In the genomic region with DNA sequence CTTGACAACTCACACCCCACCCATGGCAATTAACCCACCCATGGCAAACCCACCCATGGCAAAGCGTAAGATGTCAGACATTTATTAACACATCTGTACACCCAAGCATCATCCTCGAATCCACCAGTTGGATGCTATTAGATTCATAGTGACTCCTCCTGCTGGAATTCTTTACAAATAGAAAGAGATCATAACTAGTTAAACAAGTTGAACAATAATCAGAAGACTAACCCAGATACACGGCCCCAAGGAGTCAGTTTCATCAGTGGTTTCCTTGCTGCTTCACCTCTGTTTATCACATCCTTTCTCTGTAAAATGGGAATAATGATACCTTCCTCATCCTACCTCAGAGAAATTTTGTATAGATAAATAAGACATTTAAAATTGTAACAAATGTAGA, we compare ENCODE assay signal across 26 cellular contexts. TPM values are rescaled to one million over a fixed set of nuclear protein-coding genes. Genes with fewer than 3 reads are reported as not detected.
A peak's percentile ranks its signal among the peaks of the same experiment; 100 is the strongest.
DNase-seq lines count a peak whose midpoint lies in the region; ATAC-seq, FAIRE-seq and TF ChIP-seq lines count a peak whose summit lies in the region.
"Had no signal": no experiment of that assay in that cellular context is flagged by ENCODE, and none has a peak within 500 bp of the region (broad histone marks: within the 10 kb centered on the region; RNA-seq: fewer than 3 reads in every experiment).

No MANE protein-coding gene starts in this region.

- no peak for FAIRE-seq in bronchial epithelial cell (lab: Jason Lieb, UNC)
- FAIRE-seq: G401.6, GM19239 had no signal

- TF ChIP-seq CTCF in PC-9 (conservative IDR thresholded peaks at IDR 0.05) (no peak), bronchial epithelial cell (IDR thresholded peaks at IDR 0.05; ENCODE audit: insufficient read depth, low read length, severe bottlenecking) (no peak)

- no peaks in the 10 kb centered on the region for H3K9me3 ChIP-seq in PC-9 (ENCODE audit: insufficient read depth, low read depth)
- H3K9me3 ChIP-seq in naive thymus-derived CD4-positive, alpha-beta T cell (ENCODE audit: control insufficient read depth in 2 of 3, low read length in 3 of 3), result no peaks in the 10 kb centered on the region
- H3K9me3 ChIP-seq: BE2C, Caco-2 had no signal

- no peak for DNase-seq in activated CD4-positive, alpha-beta T cell treated with anti-CD3 and anti-CD28 coated beads for 36 hours
- no peak for DNase-seq in activated CD4-positive, alpha-beta T cell treated with anti-CD3 and anti-CD28 coated beads for 1 hour
- DNase-seq in PC-9 (peak in 1 of 2 experiments; percentile 70), bronchial epithelial cell (ENCODE audit: low read depth) (peak; percentile 40)
- DNase-seq in naive thymus-derived CD4-positive, alpha-beta T cell, result no peak
- DNase-seq in activated CD4-positive, CD25-positive, alpha-beta regulatory T cell (lab: John Stamatoyannopoulos, UW), result no peak
- DNase-seq: 8988T; BE2C; Caco-2; CD4-positive, CD25-positive, alpha-beta regulatory T cell; HCEC 1CT; KBM-7; MV-4-11; NCI-H1417; NCI-H187; NCI-H2107; NCI-H510A; NCI-H774; OCI-M1; RPMI8226; SHP77 treated with DMSO at 0.1 percent for 48 hours had no signal

- no peak overlapping the region for H3K4me3 Mint-ChIP-seq in activated CD4-positive, alpha-beta T cell treated with anti-CD3 and anti-CD28 coated beads for 36 hours
- no peak overlapping the region for H3K4me3 Mint-ChIP-seq in naive thymus-derived CD4-positive, alpha-beta T cell
- H3K4me3 Mint-ChIP-seq: GM23338 had no signal

- H3K4me3 ChIP-seq in PC-9 (no peak overlapping the region), bronchial epithelial cell (ENCODE audit: low read depth, low read length) (no peak overlapping the region)
- no peak overlapping the region for H3K4me3 ChIP-seq in naive thymus-derived CD4-positive, alpha-beta T cell (ENCODE audit: low read length)
- H3K4me3 ChIP-seq: GM23338 had no signal

- H3K9me3 Mint-ChIP-seq in activated CD4-positive, alpha-beta T cell treated with anti-CD3 and anti-CD28 coated beads for 36 hours (ENCODE audit: low read depth), result no peaks in the 10 kb centered on the region
- H3K9me3 Mint-ChIP-seq in naive thymus-derived CD4-positive, alpha-beta T cell, result no peaks in the 10 kb centered on the region
- H3K9me3 Mint-ChIP-seq: GM23338 had no signal

- peaks cover 75% of the 10 kb centered on the region for H3K4me1 Mint-ChIP-seq in activated CD4-positive, alpha-beta T cell treated with anti-CD3 and anti-CD28 coated beads for 36 hours
- H3K4me1 Mint-ChIP-seq in naive thymus-derived CD4-positive, alpha-beta T cell, result peaks cover 69 to 92% (median 86%) of the 10 kb centered on the region in 7 donors

- peak overlapping the region; percentile 7; the same call in 1 of the 2 replicates for H3K27ac ChIP-seq in PC-9
- H3K27ac ChIP-seq in naive thymus-derived CD4-positive, alpha-beta T cell (ENCODE audit: low read depth, low read length), result no peak overlapping the region

- peaks cover 60% of the 10 kb centered on the region for H3K36me3 Mint-ChIP-seq in activated CD4-positive, alpha-beta T cell treated with anti-CD3 and anti-CD28 coated beads for 36 hours (ENCODE audit: low read depth)
- peaks cover 0 to 15% (median 13%) of the 10 kb centered on the region in 5 donors for H3K36me3 Mint-ChIP-seq in naive thymus-derived CD4-positive, alpha-beta T cell

- H3K36me3 ChIP-seq in PC-9 (ENCODE audit: low read depth), result peaks cover 42% of the 10 kb centered on the region
- H3K36me3 ChIP-seq in bronchial epithelial cell (ENCODE audit: control insufficient read depth, insufficient read depth, low read length), result peaks cover 10% of the 10 kb centered on the region
- H3K36me3 ChIP-seq in naive thymus-derived CD4-positive, alpha-beta T cell (ENCODE audit: control insufficient read depth in 2 of 3, insufficient read depth in 3 of 3, low read length in 3 of 3), result peaks cover 0 to 29% (median 2%) of the 10 kb centered on the region in 3 experiments

- H3K27me3 ChIP-seq in PC-9 (ENCODE audit: insufficient read depth, low read depth) (no peaks in the 10 kb centered on the region), bronchial epithelial cell (ENCODE audit: control insufficient read depth, insufficient read depth, low read length) (no peaks in the 10 kb centered on the region)
- H3K27me3 ChIP-seq in naive thymus-derived CD4-positive, alpha-beta T cell (ENCODE audit: control insufficient read depth in 2 of 2, insufficient read depth in 2 of 2, low read length in 2 of 2), result no peaks in the 10 kb centered on the region
- H3K27me3 ChIP-seq: BE2C had no signal

- peaks cover 99% of the 10 kb centered on the region for H3K79me2 ChIP-seq in PC-9 (ENCODE audit: low read depth)

- H3F3A ChIP-seq in PC-9 (ENCODE audit: insufficient read depth, low read depth), result peaks cover 33% of the 10 kb centered on the region

- POLR2A ChIA-PET in activated CD4-positive, alpha-beta T cell treated with anti-CD3 and anti-CD28 coated beads for 36 hours (lab: Charles Lee), result no interaction called here
- POLR2A ChIA-PET in PC-9 (lab: Charles Lee; ENCODE audit: unreplicated experiment), result no interaction called here
- POLR2A ChIA-PET in naive thymus-derived CD4-positive, alpha-beta T cell (lab: Charles Lee), result interaction anchor here (1.5 to 1.6 kb wide), 2 partner anchors 14 to 22 kb away, joined by 4 read pairs; no protein-coding TSS in a partner anchor

- H4K20me1 ChIP-seq in PC-9 (ENCODE audit: insufficient read depth), result peaks cover 66% of the 10 kb centered on the region

- intact Hi-C loops in activated CD4-positive, alpha-beta T cell treated with anti-CD3 and anti-CD28 coated beads for 36 hours (cut with DNase I, micrococcal nuclease), result no loop called here
- intact Hi-C loops in PC-9 (cut with micrococcal nuclease; ENCODE audit: unreplicated experiment), result no loop called here
- intact Hi-C loops in naive thymus-derived CD4-positive, alpha-beta T cell (cut with micrococcal nuclease), result no loop called here

- H3K4me1 ChIP-seq in PC-9 (replicated peaks; ENCODE audit: insufficient read depth), result peaks cover 42% of the 10 kb centered on the region
- H3K4me1 ChIP-seq in naive thymus-derived CD4-positive, alpha-beta T cell (ENCODE audit: control insufficient read depth in 2 of 2, insufficient read depth in 2 of 2, low read length in 2 of 2), result peaks cover 23 to 34% of the 10 kb centered on the region in 2 donors

- peak overlapping the region; percentile 52 for H3K27ac Mint-ChIP-seq in activated CD4-positive, alpha-beta T cell treated with anti-CD3 and anti-CD28 coated beads for 36 hours
- peak overlapping the region in 5 of 9 donors; percentile 9 to 65 (median 32) for H3K27ac Mint-ChIP-seq in naive thymus-derived CD4-positive, alpha-beta T cell
- H3K27ac Mint-ChIP-seq: GM23338 had no signal

- ATAC-seq in activated CD4-positive, alpha-beta T cell treated with anti-CD3 and anti-CD28 coated beads for 36 hours, result no peak
- no peak for ATAC-seq in naive thymus-derived CD4-positive, alpha-beta T cell
- ATAC-seq in GM18870 (IDR thresholded peaks at IDR 0.05; ENCODE audit: unreplicated experiment) (no peak), GM18520 (IDR thresholded peaks at IDR 0.05; ENCODE audit: unreplicated experiment) (no peak)
- ATAC-seq: GM23338 had no signal

- no peaks in the 10 kb centered on the region for H3K27me3 Mint-ChIP-seq in activated CD4-positive, alpha-beta T cell treated with anti-CD3 and anti-CD28 coated beads for 36 hours
- H3K27me3 Mint-ChIP-seq in naive thymus-derived CD4-positive, alpha-beta T cell, result no peaks in the 10 kb centered on the region
- H3K27me3 Mint-ChIP-seq: CD4-positive, CD25-positive, alpha-beta regulatory T cell had no signal

- no peaks in the 10 kb centered on the region for H3K9me2 ChIP-seq in PC-9 (ENCODE audit: insufficient read depth)

- peak overlapping the region; percentile 17 for H3K4me2 ChIP-seq in PC-9
- H3K4me2 ChIP-seq: GM23338 had no signal

- no TSS peak for BruUV-seq in PC-9 (replicated peaks; lab: Mats Ljungman, UMichigan)

- no peak overlapping the region for H2AFZ ChIP-seq in PC-9
- H2AFZ ChIP-seq: GM23338 had no signal

- CTCF ChIA-PET in activated CD4-positive, alpha-beta T cell treated with anti-CD3 and anti-CD28 coated beads for 36 hours (lab: Charles Lee), result no interaction called here
- CTCF ChIA-PET in PC-9 (lab: Charles Lee), result no interaction called here
- CTCF ChIA-PET in naive thymus-derived CD4-positive, alpha-beta T cell (lab: Charles Lee), result interaction anchor here (0.7 to 1.0 kb wide), 2 partner anchors 14 to 370 kb away, joined by 3 read pairs; no protein-coding TSS in a partner anchor

RNA-seq across cellular contexts. Expression of a gene that starts 5.1 kb away (rescaled TPM):
- total RNA-seq in activated CD4-positive, alpha-beta T cell treated with anti-CD3 and anti-CD28 coated beads for 36 hours, result 10 to 100 TPM; 88.6 to 92.8 TPM
- total RNA-seq in PC-9 (2021) (79.3 and 94.7 TPM in 2 replicates), bronchial epithelial cell (28.7 and 47.0 TPM in 2 replicates)
- total RNA-seq in naive thymus-derived CD4-positive, alpha-beta T cell, result 100 to 1,000 TPM in 2 of 5 experiments, 10 to 100 TPM in 3; 79.1 to 209 (median 91.9) TPM
- polyA plus RNA-seq in naive thymus-derived CD4-positive, alpha-beta T cell, result 10 to 100 TPM; 16.9 to 32.8 TPM

RNA-seq across cellular contexts. Expression of a gene that starts 10.1 kb away (rescaled TPM):
- total RNA-seq in activated CD4-positive, alpha-beta T cell treated with anti-CD3 and anti-CD28 coated beads for 36 hours, result 10 to 100 TPM; 68.0 to 77.7 TPM
- total RNA-seq in PC-9 (2021) (102 and 110 TPM in 2 replicates), bronchial epithelial cell (123 and 147 TPM in 2 replicates)
- 100 to 1,000 TPM in 2 of 5 experiments, 10 to 100 TPM in 3; 60.6 to 175 (median 74.9) TPM for total RNA-seq in naive thymus-derived CD4-positive, alpha-beta T cell
- 1 to 10 TPM; 7.4 to 8.1 TPM for polyA plus RNA-seq in naive thymus-derived CD4-positive, alpha-beta T cell

RNA-seq across cellular contexts. Expression of a gene that starts 29.1 kb away (rescaled TPM):
- 100 to 1,000 TPM; 146 to 155 TPM for total RNA-seq in activated CD4-positive, alpha-beta T cell treated with anti-CD3 and anti-CD28 coated beads for 36 hours
- total RNA-seq in PC-9 (2021) (106 and 120 TPM in 2 replicates), bronchial epithelial cell (42.9 and 70.0 TPM in 2 replicates)
- 10 to 100 TPM; 45.0 to 92.4 (median 50.6) TPM for total RNA-seq in naive thymus-derived CD4-positive, alpha-beta T cell
- polyA plus RNA-seq in naive thymus-derived CD4-positive, alpha-beta T cell, result 10 to 100 TPM; 47.3 to 53.1 TPM

RNA-seq across cellular contexts. Expression of a gene that starts 44.9 kb away (rescaled TPM):
- 100 to 1,000 TPM in 1 of 2 experiments, 10 to 100 TPM in 1; 87.2 to 102 TPM for total RNA-seq in activated CD4-positive, alpha-beta T cell treated with anti-CD3 and anti-CD28 coated beads for 36 hours
- total RNA-seq in PC-9 (2021) (169 and 220 TPM in 2 replicates), bronchial epithelial cell (46.3 and 51.6 TPM in 2 replicates)
- 100 to 1,000 TPM; 509 to 977 (median 558) TPM for total RNA-seq in naive thymus-derived CD4-positive, alpha-beta T cell
- 100 to 1,000 TPM; 397 to 696 TPM for polyA plus RNA-seq in naive thymus-derived CD4-positive, alpha-beta T cell

RNA-seq across cellular contexts. Expression of a gene that starts 54.4 kb away (rescaled TPM):
- total RNA-seq in activated CD4-positive, alpha-beta T cell treated with anti-CD3 and anti-CD28 coated beads for 36 hours, result 10 to 100 TPM in 1 of 2 experiments, 1 to 10 TPM in 1; 9.8 to 11.6 TPM
- total RNA-seq in PC-9 (2021) (58.9 and 61.8 TPM in 2 replicates), bronchial epithelial cell (16.1 and 22.0 TPM in 2 replicates)
- total RNA-seq in naive thymus-derived CD4-positive, alpha-beta T cell, result 10 to 100 TPM; 12.2 to 39.9 (median 15.2) TPM
- polyA plus RNA-seq in naive thymus-derived CD4-positive, alpha-beta T cell, result 10 to 100 TPM in 1 of 2 donors, 1 to 10 TPM in 1; 8.1 to 11.2 TPM
